ENCODE assay signal across 9 cellular contexts in genomic region chr21:32279377-32279680, GRCh38. TPM values are rescaled to one million over a fixed set of nuclear protein-coding genes. Genes with fewer than 3 reads are reported as not detected.
DNase-seq lines count a peak whose midpoint lies in the region; ATAC-seq and TF ChIP-seq lines count a peak whose summit lies in the region.
"Had no signal": no experiment of that assay in that cellular context is flagged by ENCODE, and none has a peak within 500 bp of the region (broad histone marks: within the 10 kb centered on the region; RNA-seq: fewer than 3 reads in every experiment).

No MANE protein-coding gene starts in this region.

- intact Hi-C loops in left ventricle myocardium inferior (cut with micrococcal nuclease) (no loop called here), cardiac septum (cut with DNase I) (no loop called here)

- in situ Hi-C loops in ACHN (cut with HindIII; ENCODE audit: low pct_ligation_motif_present, low pct_unique_long_range_greater_than_20kb, low sequenced_read_pairs) = no loop called here

- no peak for TF ChIP-seq POLR2A in upper lobe of left lung (IDR thresholded peaks at IDR 0.05)

- H3K27me3 Mint-ChIP-seq in activated T-helper 17 cell treated with anti-CD3 and anti-CD28 coated beads, Interleukin-2, amount 50 U/mL, for 72 hours = no peaks in the 10 kb centered on the region

- WGBS in upper lobe of left lung, 2 donors = 7 to 9% methylated on average over 9 to 10 of the region's 10 CpGs

- no peak for ATAC-seq in activated T-helper 17 cell treated with anti-CD3 and anti-CD28 coated beads, Interleukin-2, amount 50 U/mL, for 72 hours (replicated peaks)
- no peak for ATAC-seq in upper lobe of left lung (ENCODE audit: low FRiP score in 2 of 2)

- H3K9me3 ChIP-seq in left ventricle myocardium inferior (replicated peaks) (no peaks in the 10 kb centered on the region), upper lobe of left lung (no peaks in the 10 kb centered on the region)

- peaks cover 26% of the 10 kb centered on the region for H3K4me1 ChIP-seq in left ventricle myocardium inferior
- peaks cover 15 to 22% (median 16%) of the 10 kb centered on the region in 4 donors for H3K4me1 ChIP-seq in upper lobe of left lung

- H3K36me3 ChIP-seq in left ventricle myocardium inferior (peaks cover 9% of the 10 kb centered on the region), upper lobe of left lung (no peaks in the 10 kb centered on the region)

- DNase-seq in left ventricle myocardium inferior (no peak), cardiac septum (ENCODE audit: low spot score) (no peak), upper lobe of left lung (no peak), GF-D8 (lab: John Stamatoyannopoulos, UW) (no peak), ACHN (no peak), Ammon's horn (ENCODE audit: low spot score) (no peak)

- H3K27ac Mint-ChIP-seq in activated T-helper 17 cell treated with anti-CD3 and anti-CD28 coated beads, Interleukin-2, amount 50 U/mL, for 72 hours = peak overlapping the region; percentile 97

- H3K9me3 Mint-ChIP-seq in activated T-helper 17 cell treated with anti-CD3 and anti-CD28 coated beads, Interleukin-2, amount 50 U/mL, for 72 hours = no peaks in the 10 kb centered on the region

- H3K4me3 ChIP-seq in left ventricle myocardium inferior (peak overlapping the region; percentile 94), upper lobe of left lung (peak overlapping the region; percentile 60 to 94 (median 88))

- TF ChIP-seq EP300 in upper lobe of left lung (IDR thresholded peaks at IDR 0.05) = no peak

- peaks cover 16% of the 10 kb centered on the region for H3K4me1 Mint-ChIP-seq in activated T-helper 17 cell treated with anti-CD3 and anti-CD28 coated beads, Interleukin-2, amount 50 U/mL, for 72 hours

- peak overlapping the region; percentile 93 for H3K4me3 Mint-ChIP-seq in activated T-helper 17 cell treated with anti-CD3 and anti-CD28 coated beads, Interleukin-2, amount 50 U/mL, for 72 hours

- H3K27me3 ChIP-seq in left ventricle myocardium inferior (ENCODE audit: low read depth) (no peaks in the 10 kb centered on the region), layer of hippocampus (ENCODE audit: control insufficient read depth, insufficient read depth, low read length) (no peaks in the 10 kb centered on the region), upper lobe of left lung (no peaks in the 10 kb centered on the region)

- peaks cover 37% of the 10 kb centered on the region for H3K36me3 Mint-ChIP-seq in activated T-helper 17 cell treated with anti-CD3 and anti-CD28 coated beads, Interleukin-2, amount 50 U/mL, for 72 hours (ENCODE audit: low read depth)

- no peak for TF ChIP-seq CTCF in left ventricle myocardium inferior (IDR thresholded peaks at IDR 0.05; ENCODE audit: borderline replicate concordance)
- no peak for TF ChIP-seq CTCF in upper lobe of left lung (IDR thresholded peaks at IDR 0.05)

- H3K27ac ChIP-seq in left ventricle myocardium inferior (replicated peaks) (peak overlapping the region; percentile 73), layer of hippocampus (ENCODE audit: low read depth, low read length) (peak overlapping the region; percentile 84), upper lobe of left lung (peak overlapping the region in 3 of 4 donors; percentile 38 to 79 (median 68))

RNA-seq across cellular contexts. Expression of gene MIS18A, which starts 0.5 kb away (rescaled TPM):
- total RNA-seq in left ventricle myocardium inferior (3.2 TPM), cardiac septum (2.6 TPM), upper lobe of left lung (1 to 10 TPM in 5 of 6 donors, not detected in 1; 3.3 to 7.8 (median 5.4) TPM)
- 10 to 100 TPM; 15.3 to 22.4 TPM for total RNA-seq in activated T-helper 17 cell treated with anti-CD3 and anti-CD28 coated beads, Interleukin-2, amount 50 U/mL, for 72 hours

RNA-seq across cellular contexts. Expression of gene MRAP, which starts 19.3 kb away (rescaled TPM):
- total RNA-seq in left ventricle myocardium inferior (not detected), cardiac septum (not detected), upper lobe of left lung (1 to 10 TPM in 1 of 6 donors, under 1 TPM in 2, not detected in 3; 0.46 to 2.3 (median 0.54) TPM)
- total RNA-seq in activated T-helper 17 cell treated with anti-CD3 and anti-CD28 coated beads, Interleukin-2, amount 50 U/mL, for 72 hours = not detected
- total RNA-seq: lung microvascular endothelial cell had no signal
